Comparison of ENCODE assay signal across 19 cellular contexts in the genomic region with DNA sequence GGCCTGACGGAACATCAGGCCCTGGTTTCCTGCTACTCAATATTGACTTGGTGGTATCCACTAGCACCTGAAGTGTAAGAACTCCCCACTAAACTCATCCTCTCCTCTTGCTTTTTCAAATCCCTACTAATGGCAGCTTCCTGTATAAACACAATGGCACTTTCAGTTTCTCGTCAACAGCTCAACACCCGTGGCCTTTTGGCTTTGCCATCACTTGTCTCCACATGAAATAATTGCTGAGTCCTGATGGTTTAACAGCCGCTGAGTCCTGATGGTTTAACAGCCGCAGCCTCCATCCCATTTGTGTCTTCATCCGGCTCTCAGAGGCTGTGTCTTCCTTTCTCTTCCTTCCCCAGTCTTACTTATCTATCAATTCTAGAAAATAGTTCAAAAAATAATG.
DNase-seq lines count a peak whose midpoint lies in the region; ATAC-seq and TF ChIP-seq lines count a peak whose summit lies in the region.
"Had no signal": no experiment of that assay in that cellular context is flagged by ENCODE, and none has a peak within 500 bp of the region (broad histone marks: within the 10 kb centered on the region; RNA-seq: fewer than 3 reads in every experiment).

No MANE protein-coding gene starts in this region.

- H3K27ac ChIP-seq in RWPE1, result no peak overlapping the region
- H3K27ac ChIP-seq: PC-9 had no signal

- H3K27ac Mint-ChIP-seq in stimulated activated memory B cell treated with anti-CD40 and anti-IgM and Interleukin-4, amounts not matched to agents 10 μg/mL and 1 μg/mL and 100 μg/mL, for 72 hours, result no peak overlapping the region
- H3K27ac Mint-ChIP-seq: CD4-positive, alpha-beta T cell had no signal

- CTCF ChIA-PET in RWPE1 (lab: Yijun Ruan, JAX), result no interaction called here

- H3K4me1 Mint-ChIP-seq in stimulated activated memory B cell treated with anti-CD40 and anti-IgM and Interleukin-4, amounts not matched to agents 10 μg/mL and 1 μg/mL and 100 μg/mL, for 72 hours, result peaks cover 7% of the 10 kb centered on the region

- peaks cover 13% of the 10 kb centered on the region for H3K27me3 Mint-ChIP-seq in stimulated activated memory B cell treated with anti-CD40 and anti-IgM and Interleukin-4, amounts not matched to agents 10 μg/mL and 1 μg/mL and 100 μg/mL, for 72 hours
- H3K27me3 Mint-ChIP-seq: CD4-positive, alpha-beta T cell had no signal

- no peak overlapping the region for H3K4me3 Mint-ChIP-seq in stimulated activated memory B cell treated with anti-CD40 and anti-IgM and Interleukin-4, amounts not matched to agents 10 μg/mL and 1 μg/mL and 100 μg/mL, for 72 hours
- H3K4me3 Mint-ChIP-seq: CD4-positive, alpha-beta T cell had no signal

- peak; percentile 9 for DNase-seq in activated CD8-positive, alpha-beta memory T cell treated with anti-CD3 and anti-CD28 coated beads for 24 hours
- DNase-seq in activated CD8-positive, alpha-beta memory T cell treated with anti-CD3 and anti-CD28 coated beads, Interleukin-2, amount 50 U/mL, for 48 hours, result no peak
- peak; percentile 70 for DNase-seq in NCI-H2227 (lab: John Stamatoyannopoulos, UW; ENCODE audit: unreplicated experiment)
- DNase-seq in lung microvascular endothelial cell (ENCODE audit: low read depth in 2 of 2), result peak; percentile 36 to 55
- DNase-seq in superior temporal gyrus (ENCODE audit: extremely low spot score), result no peak
- DNase-seq in RWPE1 (ENCODE audit: low spot score), result no peak
- DNase-seq: AML-193; CD4-positive, alpha-beta T cell; HCEC 1CT; NCI-H1092; NCI-H1417 treated with DMSO at 0.1 percent for 48 hours; NCI-H1930; NCI-H2107; NCI-H446 treated with DMSO at 0.1 percent for 48 hours; NCI-H526; NK-92 treated with Interleukin-12 subunit alpha and Interleukin-12 subunit beta, amount 100 ng/mL, for 24 hours; PC-9; SHP77 had no signal

- TF ChIP-seq CTCF in RWPE1 (conservative IDR thresholded peaks at IDR 0.05; ENCODE audit: low read depth), result no peak

- ATAC-seq in stimulated activated memory B cell treated with anti-CD40 and anti-IgM and Interleukin-4, amounts not matched to agents 10 μg/mL and 1 μg/mL and 100 μg/mL, for 72 hours, result no peak

- H3K36me3 Mint-ChIP-seq in stimulated activated memory B cell treated with anti-CD40 and anti-IgM and Interleukin-4, amounts not matched to agents 10 μg/mL and 1 μg/mL and 100 μg/mL, for 72 hours, result no peaks in the 10 kb centered on the region

- POLR2A ChIA-PET in RWPE1 (lab: Yijun Ruan, JAX; ENCODE audit: low non-redundant PET), result no interaction called here

- H3K9me3 Mint-ChIP-seq in stimulated activated memory B cell treated with anti-CD40 and anti-IgM and Interleukin-4, amounts not matched to agents 10 μg/mL and 1 μg/mL and 100 μg/mL, for 72 hours, result peaks cover 13% of the 10 kb centered on the region

Comparison
In these comparisons a context has a peak if more than half of its experiments do, and no peak if none do; other contexts are left out.
1. DNase-seq: peak in activated CD8-positive, alpha-beta memory T cell treated with anti-CD3 and anti-CD28 coated beads for 24 hours (single experiment), NCI-H2227 (single experiment) and lung microvascular endothelial cell (2 of 2); none in activated CD8-positive, alpha-beta memory T cell treated with anti-CD3 and anti-CD28 coated beads, Interleukin-2, amount 50 U/mL, for 48 hours (single experiment), superior temporal gyrus (single experiment) and RWPE1 (single experiment).